27 cellular contexts compared by ENCODE assay signal in genomic region chr9:28056466-28056865, GRCh38.
"Had no signal": no experiment of that assay in that cellular context is flagged by ENCODE, and none has a peak within 500 bp of the region (broad histone marks: within the 10 kb centered on the region; RNA-seq: fewer than 3 reads in every experiment).

No MANE protein-coding gene starts in this region.

- H3K9ac ChIP-seq: neural progenitor cell, parathyroid adenoma had no signal

- H3K4me1 Mint-ChIP-seq: natural killer cell; stimulated activated effector memory CD8-positive, alpha-beta T cell treated with anti-CD3 and anti-CD28 coated beads, Interleukin-12 subunit alpha, Interleukin-12 subunit beta, amount 100 ng/mL, for 72 hours; stimulated activated naive B cell treated with anti-CD40 and anti-IgM and Interleukin-4, amounts not matched to agents 10 μg/mL and 1 μg/mL and 100 μg/mL, for 72 hours had no signal

- H3K4me3 ChIP-seq: neural progenitor cell, ovary, psoas muscle, right lobe of liver, sigmoid colon, stomach, thoracic aorta, thyroid gland, tibial nerve, upper lobe of right lung, uterus had no signal

- H3K4me2 ChIP-seq: neural progenitor cell had no signal

- H3K27me3 ChIP-seq: neural progenitor cell, ovary, right lobe of liver, sigmoid colon, stomach, thyroid gland, tibial nerve, upper lobe of right lung, uterus had no signal

- H3K4me1 ChIP-seq: neural progenitor cell, parathyroid adenoma, psoas muscle, right lobe of liver, stomach, upper lobe of right lung, uterus had no signal

- H3K4me3 Mint-ChIP-seq: natural killer cell; nephron; neural progenitor cell; stimulated activated effector memory CD8-positive, alpha-beta T cell treated with anti-CD3 and anti-CD28 coated beads, Interleukin-12 subunit alpha, Interleukin-12 subunit beta, amount 100 ng/mL, for 72 hours; stimulated activated naive B cell treated with anti-CD40 and anti-IgM and Interleukin-4, amounts not matched to agents 10 μg/mL and 1 μg/mL and 100 μg/mL, for 72 hours; stimulated activated naive CD8-positive, alpha-beta T cell treated with anti-CD3 and anti-CD28 coated beads, Interleukin-15, Interleukin-2, amounts not matched to agents 100 ng/mL and 50 ng/mL, for 24 hours; type B pancreatic cell had no signal

- FAIRE-seq: small intestine had no signal

- H3K9me3 ChIP-seq: ovary, psoas muscle, right lobe of liver, thoracic aorta, thyroid gland, tibial nerve, upper lobe of right lung, uterus had no signal

- H3K27ac Mint-ChIP-seq: natural killer cell; nephron; neural progenitor cell; progenitor cell of endocrine pancreas; stimulated activated effector memory CD8-positive, alpha-beta T cell treated with anti-CD3 and anti-CD28 coated beads, Interleukin-12 subunit alpha, Interleukin-12 subunit beta, amount 100 ng/mL, for 72 hours; stimulated activated naive B cell treated with anti-CD40 and anti-IgM and Interleukin-4, amounts not matched to agents 10 μg/mL and 1 μg/mL and 100 μg/mL, for 72 hours; stimulated activated naive CD8-positive, alpha-beta T cell treated with anti-CD3 and anti-CD28 coated beads, Interleukin-15, Interleukin-2, amounts not matched to agents 100 ng/mL and 50 ng/mL, for 24 hours; type B pancreatic cell had no signal

- H2AFZ ChIP-seq: neural progenitor cell, parathyroid adenoma had no signal

- ATAC-seq: natural killer cell; psoas muscle; right cardiac atrium; right lobe of liver; stimulated activated effector memory CD8-positive, alpha-beta T cell treated with anti-CD3 and anti-CD28 coated beads, Interleukin-12 subunit alpha, Interleukin-12 subunit beta, amount 100 ng/mL, for 72 hours; stimulated activated naive B cell treated with anti-CD40 and anti-IgM and Interleukin-4, amounts not matched to agents 10 μg/mL and 1 μg/mL and 100 μg/mL, for 72 hours; upper lobe of right lung had no signal

- H3K36me3 Mint-ChIP-seq: natural killer cell; neural progenitor cell; stimulated activated effector memory CD8-positive, alpha-beta T cell treated with anti-CD3 and anti-CD28 coated beads, Interleukin-12 subunit alpha, Interleukin-12 subunit beta, amount 100 ng/mL, for 72 hours; stimulated activated naive B cell treated with anti-CD40 and anti-IgM and Interleukin-4, amounts not matched to agents 10 μg/mL and 1 μg/mL and 100 μg/mL, for 72 hours; type B pancreatic cell had no signal

- H3K27ac ChIP-seq: neural progenitor cell, ovary, parathyroid adenoma, psoas muscle, right lobe of liver, sigmoid colon, stomach, thoracic aorta, thyroid gland, tibial nerve, upper lobe of right lung, uterus had no signal

- H3K27me3 Mint-ChIP-seq: progenitor cell of endocrine pancreas; stimulated activated naive B cell treated with anti-CD40 and anti-IgM and Interleukin-4, amounts not matched to agents 10 μg/mL and 1 μg/mL and 100 μg/mL, for 72 hours; stimulated activated naive CD8-positive, alpha-beta T cell treated with anti-CD3 and anti-CD28 coated beads, Interleukin-15, Interleukin-2, amounts not matched to agents 100 ng/mL and 50 ng/mL, for 24 hours; type B pancreatic cell had no signal

- H3K36me3 ChIP-seq: ovary, right lobe of liver, sigmoid colon, stomach, thoracic aorta, thyroid gland, tibial nerve, upper lobe of right lung, uterus had no signal

- DNase-seq: natural killer cell; occipital lobe; ovary; psoas muscle; right cardiac atrium; right lobe of liver; sigmoid colon; small intestine; stimulated activated CD4-positive, alpha-beta T cell treated with anti-CD3 and anti-CD28 coated beads, Interleukin-15, amount 100 ng/mL, for 24 hours; stimulated activated CD4-positive, alpha-beta T cell treated with anti-CD3 and anti-CD28 coated beads, Interleukin-2, amount 100 ng/mL, for 24 hours; stimulated activated CD4-positive, alpha-beta T cell treated with anti-CD3 and anti-CD28 coated beads, Interleukin-2, amount 100 ng/mL, for 48 hours; stimulated activated CD4-positive, alpha-beta T cell treated with anti-CD3 and anti-CD28 coated beads, Interleukin-4, amount 100 ng/mL, for 24 hours; stimulated activated naive B cell treated with anti-CD40 and anti-IgM and Interleukin-4, amounts not matched to agents 10 μg/mL and 1 μg/mL and 100 μg/mL, for 72 hours; stimulated activated naive CD4-positive, alpha-beta T cell treated with Interleukin-2 at 50 U/mL for 16 hours; stomach; thyroid gland; upper lobe of right lung; uterus had no signal

- H3K79me2 ChIP-seq: parathyroid adenoma had no signal

- H3K9me3 Mint-ChIP-seq: stimulated activated naive B cell treated with anti-CD40 and anti-IgM and Interleukin-4, amounts not matched to agents 10 μg/mL and 1 μg/mL and 100 μg/mL, for 72 hours had no signal
